1 cellular context compared by ENCODE assay signal in genomic region chr2:133526468-133526769, GRCh38.
TF ChIP-seq lines count a peak whose summit lies in the region.

No MANE protein-coding gene starts in this region.

TF ChIP-seq in IMR-90, 13 proteins besides CTCF, POLR2A, EP300 and RAD21:
- TF ChIP-seq CEBPB (IDR thresholded peaks at IDR 0.05; ENCODE audit: low read depth, low read length), result peak; percentile 53
- TF ChIP-seq, protein P1, sequence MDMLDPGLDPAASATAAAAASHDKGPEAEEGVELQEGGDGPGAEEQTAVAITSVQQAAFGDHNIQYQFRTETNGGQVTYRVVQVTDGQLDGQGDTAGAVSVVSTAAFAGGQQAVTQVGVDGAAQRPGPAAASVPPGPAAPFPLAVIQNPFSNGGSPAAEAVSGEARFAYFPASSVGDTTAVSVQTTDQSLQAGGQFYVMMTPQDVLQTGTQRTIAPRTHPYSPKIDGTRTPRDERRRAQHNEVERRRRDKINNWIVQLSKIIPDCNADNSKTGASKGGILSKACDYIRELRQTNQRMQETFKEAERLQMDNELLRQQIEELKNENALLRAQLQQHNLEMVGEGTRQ (IDR thresholded peaks at IDR 0.05; ENCODE audit: low read depth, low read length), result no peak
